9 cellular contexts compared by ENCODE assay signal in genomic region chr5:140966293-140967225, GRCh38. TPM values are rescaled to one million over a fixed set of nuclear protein-coding genes. Genes with fewer than 3 reads are reported as not detected.
DNase-seq lines count a peak whose midpoint lies in the region; ATAC-seq and TF ChIP-seq lines count a peak whose summit lies in the region.
"Had no signal": no experiment of that assay in that cellular context is flagged by ENCODE, and none has a peak within 500 bp of the region (broad histone marks: within the 10 kb centered on the region; RNA-seq: fewer than 3 reads in every experiment).

TSS of gene PCDHAC2 (plus strand) at chr5:140966476. CDS start at chr5:140966767, 291 bp downstream.

- dilution Hi-C loops in IMR-90 (cut with HindIII; ENCODE audit: low sequenced_read_pairs, unreplicated experiment), result no loop called here

- no peak within 1 kb of the TSS for H4K8ac ChIP-seq in IMR-90 (ENCODE audit: low read depth in 2 of 2, low read length in 2 of 2)

- DNase-seq in IMR-90, result no peak
- peak; percentile 17 to 66 (median 32) for DNase-seq in adrenal gland
- DNase-seq in hippocampal formation (lab: John Stamatoyannopoulos, UW), result peak; percentile 69
- DNase-seq in psoas muscle, result peak; percentile 30 to 56
- DNase-seq in T-cell, result no peak
- DNase-seq in SKM-1 treated with dmso at 0.1 percent for 144 hours (lab: John Stamatoyannopoulos, UW; ENCODE audit: unreplicated experiment), result no peak

- intact Hi-C loops in IMR-90 (cut with micrococcal nuclease), result no loop called here
- intact Hi-C loops in adrenal gland (cut with DNase I), result no loop called here
- intact Hi-C loops in psoas muscle (cut with DNase I), result no loop called here

- no peak within 1 kb of the TSS for H3K14ac ChIP-seq in IMR-90 (replicated peaks; ENCODE audit: low read depth, low read length)

- no peak within 1 kb of the TSS for H2AK9ac ChIP-seq in IMR-90 (replicated peaks; ENCODE audit: low read depth, low read length, poor library complexity)

- WGBS in IMR-90 (ENCODE audit: extremely low coverage in 2 of 2, insufficient read length in 1 of 2), 2 experiments, result 2% methylated on average over 57 of the region's 80 CpGs; no CpG with 5 or more reads in 1 of the 2 experiments
- WGBS in adrenal gland, 4 donors, result 1 to 2% (median 2%) methylated on average over 24 to 80 of the region's 80 CpGs
- 1% methylated on average over 62 to 80 of the region's 80 CpGs for WGBS in psoas muscle, 3 donors

- in situ Hi-C loops in IMR-90 (cut with MboI; ENCODE audit: low sequenced_read_pairs), result no loop called here

- H3K9ac ChIP-seq in IMR-90 (ENCODE audit: low read depth, low read length), result no peak within 1 kb of the TSS

- H3K4ac ChIP-seq in IMR-90 (ENCODE audit: low read depth, low read length), result no peak within 1 kb of the TSS

- no peak within 1 kb of the TSS for H2BK15ac ChIP-seq in IMR-90 (ENCODE audit: low read depth, low read length)

- H3K4me2 ChIP-seq in IMR-90 (ENCODE audit: low read depth, low read length), result no peak within 1 kb of the TSS

- 0 out of 2 replicates have a peak within 1 kb of the TSS, but pooled peaks have one; percentile 7 for H3K4me3 ChIP-seq in IMR-90 (ENCODE audit: insufficient read depth, low read depth, low read length)
- peak within 1 kb of the TSS in 2 of 4 donors; percentile 3 to 67 for H3K4me3 ChIP-seq in adrenal gland
- peak within 1 kb of the TSS; percentile 67 for H3K4me3 ChIP-seq in psoas muscle

- no peak for TF ChIP-seq POLR2A in IMR-90 (IDR thresholded peaks at IDR 0.05; ENCODE audit: low read depth, low read length)
- peak in 1 of 2 donors; percentile 15 for TF ChIP-seq POLR2A in adrenal gland (IDR thresholded peaks at IDR 0.05)

- no peak; the same call in 1 of the 2 replicates for TF ChIP-seq CTCF in 22Rv1 (IDR thresholded peaks at IDR 0.05)
- no peak for TF ChIP-seq CTCF in IMR-90 (conservative IDR thresholded peaks at IDR 0.05; ENCODE audit: low read depth, low read length)
- TF ChIP-seq CTCF in adrenal gland (IDR thresholded peaks at IDR 0.05), result no peak
- TF ChIP-seq CTCF in psoas muscle (IDR thresholded peaks at IDR 0.05), result no peak

- POLR2A ChIA-PET in IMR-90 (lab: Charles Lee; ENCODE audit: unreplicated experiment) (no interaction called here), T-cell (lab: Charles Lee) (no interaction called here)

- peaks cover 0 to 3% (median 2%) of the 10 kb centered on the region in 3 donors for H3K4me1 Mint-ChIP-seq in T-cell

- no peak within 1 kb of the TSS for H3K56ac ChIP-seq in IMR-90 (ENCODE audit: extremely low read depth, insufficient read depth, low read length)

- no peaks in the 10 kb centered on the region for H3K9me3 Mint-ChIP-seq in T-cell

- H3K23ac ChIP-seq in IMR-90 (ENCODE audit: low read depth, low read length), result no peak within 1 kb of the TSS

- CTCF ChIA-PET in IMR-90 (lab: Yijun Ruan, JAX), result no interaction called here
- CTCF ChIA-PET in T-cell (lab: Charles Lee), result no interaction called here

- H3K27me3 Mint-ChIP-seq in T-cell, result peaks cover 44 to 47% of the 10 kb centered on the region in 2 donors

- H3K9me3 ChIP-seq in IMR-90 (ENCODE audit: control insufficient read depth, insufficient read depth, low read length) (peaks cover 33% of the 10 kb centered on the region), adrenal gland (replicated peaks in 1 of 3) (no peaks in the 10 kb centered on the region), psoas muscle (no peaks in the 10 kb centered on the region)

- no peaks in the 10 kb centered on the region for H3K79me1 ChIP-seq in IMR-90 (ENCODE audit: low read depth in 1 of 2, low read length in 2 of 2)

- H4K5ac ChIP-seq in IMR-90 (ENCODE audit: low read depth, low read length), result no peak within 1 kb of the TSS

- H4K20me1 ChIP-seq in IMR-90 (ENCODE audit: insufficient read depth, low read length), result no peaks in the 10 kb centered on the region

- ATAC-seq in IMR-90 (ENCODE audit: low read depth), result no peak
- peak in 3 of 4 donors; percentile 41 to 53 (median 46) for ATAC-seq in psoas muscle
- ATAC-seq in T-cell (replicated peaks in 1 of 4), result no peak
- ATAC-seq in HG03175 (IDR thresholded peaks at IDR 0.05; ENCODE audit: unreplicated experiment), result no peak

- H3K36me3 ChIP-seq in IMR-90 (ENCODE audit: control insufficient read depth, insufficient read depth, low read length) (no peaks in the 10 kb centered on the region), adrenal gland (replicated peaks in 1 of 2) (no peaks in the 10 kb centered on the region), psoas muscle (ENCODE audit: insufficient read depth in 1 of 2, low read depth in 1 of 2) (no peaks in the 10 kb centered on the region)

- H3K27ac Mint-ChIP-seq in T-cell, result no peak within 1 kb of the TSS

- peak within 1 kb of the TSS in 1 of 3 donors; percentile 50 for H3K4me3 Mint-ChIP-seq in T-cell

- BruUV-seq in IMR-90 (replicated peaks; lab: Mats Ljungman, UMichigan), result no TSS peak

- H3K9me1 ChIP-seq in IMR-90 (ENCODE audit: insufficient read depth, low read length), result no peaks in the 10 kb centered on the region

- H3K27ac ChIP-seq in 22Rv1 (peak within 1 kb of the TSS; percentile 41), IMR-90 (ENCODE audit: insufficient read depth, low read length) (no peak within 1 kb of the TSS), adrenal gland (peak within 1 kb of the TSS in 2 of 5 donors; percentile 47 to 54), psoas muscle (no peak within 1 kb of the TSS)

- H2BK120ac ChIP-seq in IMR-90 (ENCODE audit: low read depth, low read length), result no peak within 1 kb of the TSS

- no peak within 1 kb of the TSS for H3K18ac ChIP-seq in IMR-90 (ENCODE audit: low read depth, low read length)

- H3K4me1 ChIP-seq in IMR-90 (ENCODE audit: control insufficient read depth, insufficient read depth, low read length) (no peaks in the 10 kb centered on the region), adrenal gland (replicated peaks in 1 of 2) (no peaks in the 10 kb centered on the region), psoas muscle (no peaks in the 10 kb centered on the region)

- H2AFZ ChIP-seq in IMR-90 (replicated peaks; ENCODE audit: low read length, poor library complexity), result peak within 1 kb of the TSS; percentile 63

- no peaks in the 10 kb centered on the region for H3K36me3 Mint-ChIP-seq in T-cell

- no peak within 1 kb of the TSS for H4K91ac ChIP-seq in IMR-90 (ENCODE audit: insufficient read depth, low read depth, low read length)

- no peak within 1 kb of the TSS for H2BK5ac ChIP-seq in IMR-90 (ENCODE audit: low read depth, low read length, poor library complexity, severe bottlenecking)

- H3K27me3 ChIP-seq in IMR-90 (ENCODE audit: control insufficient read depth, insufficient read depth, low read length) (no peaks in the 10 kb centered on the region), adrenal gland (peaks cover 16% of the 10 kb centered on the region), psoas muscle (ENCODE audit: insufficient read depth in 3 of 3, low read length in 2 of 3) (peaks cover 0 to 47% (median 13%) of the 10 kb centered on the region in 3 donors)

- no peak within 1 kb of the TSS for H2AK5ac ChIP-seq in IMR-90 (ENCODE audit: low read depth, low read length)

- no peak within 1 kb of the TSS for H2BK20ac ChIP-seq in IMR-90 (ENCODE audit: low read depth, low read length)

- no peak for TF ChIP-seq RAD21 in IMR-90 (IDR thresholded peaks at IDR 0.05; ENCODE audit: low read length)

TF ChIP-seq in IMR-90, 13 proteins besides CTCF, POLR2A, EP300 and RAD21:
- TF ChIP-seq CHD1 (IDR thresholded peaks at IDR 0.05; ENCODE audit: low read depth, low read length) (no peak), MAZ (IDR thresholded peaks at IDR 0.05; ENCODE audit: borderline replicate concordance, low read depth, low read length) (no peak), ELK1 (IDR thresholded peaks at IDR 0.05; ENCODE audit: borderline replicate concordance, low read depth, low read length) (no peak), BHLHE40 (IDR thresholded peaks at IDR 0.05; ENCODE audit: low read depth, low read length) (no peak), NFE2L2 (IDR thresholded peaks at IDR 0.05; ENCODE audit: low read depth, low read length) (no peak), RCOR1 (IDR thresholded peaks at IDR 0.05; ENCODE audit: insufficient replicate concordance, low read length) (no peak), MAFK (IDR thresholded peaks at IDR 0.05; ENCODE audit: low read depth, low read length) (no peak), RFX5 (IDR thresholded peaks at IDR 0.05; ENCODE audit: low read depth, low read length) (no peak), FOS (IDR thresholded peaks at IDR 0.05; ENCODE audit: low read depth, low read length) (no peak), SMC3 (IDR thresholded peaks at IDR 0.05; ENCODE audit: low read depth, low read length) (no peak), CEBPB (IDR thresholded peaks at IDR 0.05; ENCODE audit: low read depth, low read length) (no peak), MXI1 (IDR thresholded peaks at IDR 0.05; ENCODE audit: borderline replicate concordance, low read depth, low read length) (no peak)
- TF ChIP-seq, protein P1, sequence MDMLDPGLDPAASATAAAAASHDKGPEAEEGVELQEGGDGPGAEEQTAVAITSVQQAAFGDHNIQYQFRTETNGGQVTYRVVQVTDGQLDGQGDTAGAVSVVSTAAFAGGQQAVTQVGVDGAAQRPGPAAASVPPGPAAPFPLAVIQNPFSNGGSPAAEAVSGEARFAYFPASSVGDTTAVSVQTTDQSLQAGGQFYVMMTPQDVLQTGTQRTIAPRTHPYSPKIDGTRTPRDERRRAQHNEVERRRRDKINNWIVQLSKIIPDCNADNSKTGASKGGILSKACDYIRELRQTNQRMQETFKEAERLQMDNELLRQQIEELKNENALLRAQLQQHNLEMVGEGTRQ (IDR thresholded peaks at IDR 0.05; ENCODE audit: low read depth, low read length), result no peak

RNA-seq across cellular contexts. Expression of gene PCDHAC2, which starts in this region (rescaled TPM):
- not detected in 2 replicates for total RNA-seq in IMR-90 (2012; rRNA removed)
- polyA plus RNA-seq in IMR-90 (2012; rRNA removed), result not detected in 2 replicates
- not detected in 2 replicates for polyA plus RNA-seq in IMR-90 (2012; cell fraction: cytosol; rRNA removed)
- polyA plus RNA-seq in IMR-90 (2012; cell fraction: nucleus; rRNA removed; ENCODE audit: low replicate concordance), result not detected in 2 replicates
- 1 to 10 TPM in 5 of 8 donors, under 1 TPM in 3; 0.30 to 6.1 (median 1.1) TPM for total RNA-seq in adrenal gland
- 1 to 10 TPM in 1 of 3 donors, under 1 TPM in 2; 0.07 to 6.5 (median 0.32) TPM for polyA plus RNA-seq in adrenal gland
- total RNA-seq in psoas muscle, result under 1 TPM; 0.11 to 0.62 (median 0.16) TPM
- polyA plus RNA-seq in psoas muscle, result under 1 TPM in 2 of 3 donors, not detected in 1; 0.01 to 0.03 TPM
- total RNA-seq in T-cell, result under 1 TPM in 1 of 5 donors, not detected in 4; 0.03 TPM
- total RNA-seq: activated CD8-positive, alpha-beta memory T cell treated with anti-CD3 and anti-CD28 coated beads for 36 hours had no signal

Comparison
In these comparisons a context has a peak if more than half of its experiments do, and no peak if none do; other contexts are left out.
1. Peak in DNase-seq, ATAC-seq and H3K4me3 ChIP-seq in psoas muscle; RNA of the gene not detected or under 1 TPM.
2. DNase-seq: peak in adrenal gland (7 of 7) and hippocampal formation (2 of 2); none in IMR-90 (single experiment), T-cell (0 of 34) and SKM-1 treated with dmso at 0.1 percent for 144 hours (single experiment).